Comparison of ENCODE assay signal across 24 cellular contexts in genomic region chr3:106573605-106574004, GRCh38.
"Had no signal": no experiment of that assay in that cellular context is flagged by ENCODE, and none has a peak within 500 bp of the region (broad histone marks: within the 10 kb centered on the region; RNA-seq: fewer than 3 reads in every experiment).

No MANE protein-coding gene starts in this region.

- H3K4me2 ChIP-seq: neural progenitor cell had no signal

- H3K27ac Mint-ChIP-seq: activated naive CD8-positive, alpha-beta T cell; activated T-cell treated with anti-CD3 and anti-CD28 coated beads, Interleukin-2, amount 50 U/mL, for 24 hours; activated T-helper 2 cell treated with anti-CD3 and anti-CD28 coated beads, Interferon-gamma antibody, Interleukin-2, Interleukin-4, amounts not matched to agents 10 μg/mL and 5 μg/mL and 100 μg/mL, durations not matched to agents 14 hours and 24 hours and 36 hours; effector memory CD8-positive, alpha-beta T cell; mesothelial cell of epicardium; naive thymus-derived CD8-positive, alpha-beta T cell; neural progenitor cell; stimulated activated naive B cell treated with anti-CD40 and anti-IgM and Interleukin-4, amounts not matched to agents 10 μg/mL and 1 μg/mL and 100 μg/mL, for 72 hours; WTC11 had no signal

- H3K4me3 Mint-ChIP-seq: activated naive CD8-positive, alpha-beta T cell; activated T-cell treated with anti-CD3 and anti-CD28 coated beads, Interleukin-2, amount 50 U/mL, for 24 hours; central memory CD8-positive, alpha-beta T cell; effector memory CD8-positive, alpha-beta T cell; mesothelial cell of epicardium; naive thymus-derived CD8-positive, alpha-beta T cell; neural progenitor cell; stimulated activated naive B cell treated with anti-CD40 and anti-IgM and Interleukin-4, amounts not matched to agents 10 μg/mL and 1 μg/mL and 100 μg/mL, for 72 hours; WTC11 had no signal

- H3K9ac ChIP-seq: neural progenitor cell had no signal

- FAIRE-seq: astrocyte, colon had no signal

- H3K36me3 Mint-ChIP-seq: activated naive CD8-positive, alpha-beta T cell; mesothelial cell of epicardium; naive thymus-derived CD8-positive, alpha-beta T cell; neural progenitor cell; stimulated activated naive B cell treated with anti-CD40 and anti-IgM and Interleukin-4, amounts not matched to agents 10 μg/mL and 1 μg/mL and 100 μg/mL, for 72 hours; WTC11 had no signal

- H3K9me3 ChIP-seq: adrenal gland, esophagus squamous epithelium, gastrocnemius medialis, left ventricle myocardium inferior, transverse colon, vagina had no signal

- H3K4me1 Mint-ChIP-seq: central memory CD8-positive, alpha-beta T cell; naive thymus-derived CD8-positive, alpha-beta T cell; neural progenitor cell; stimulated activated naive B cell treated with anti-CD40 and anti-IgM and Interleukin-4, amounts not matched to agents 10 μg/mL and 1 μg/mL and 100 μg/mL, for 72 hours had no signal

- H3K36me3 ChIP-seq: adrenal gland, esophagus squamous epithelium, gastrocnemius medialis, left ventricle myocardium inferior, neural progenitor cell, transverse colon, vagina had no signal

- H3K4me1 ChIP-seq: adrenal gland, esophagus squamous epithelium, gastrocnemius medialis, left ventricle myocardium inferior, neural progenitor cell, transverse colon, vagina had no signal

- H3K27me3 Mint-ChIP-seq: activated naive CD8-positive, alpha-beta T cell; central memory CD8-positive, alpha-beta T cell; effector memory CD8-positive, alpha-beta T cell; naive thymus-derived CD8-positive, alpha-beta T cell had no signal

- DNase-seq: activated CD8-positive, alpha-beta memory T cell treated with anti-CD3 and anti-CD28 coated beads, Interleukin-2, amount 50 U/mL, for 4 hours; activated naive CD4-positive, alpha-beta T cell; activated T-cell treated with anti-CD3 and anti-CD28 coated beads, Interleukin-2, amount 50 U/mL, for 24 hours; adrenal gland; dorsolateral prefrontal cortex; effector memory CD8-positive, alpha-beta T cell; esophagus squamous epithelium; gastrocnemius medialis; hypothalamus; left ventricle myocardium inferior; naive thymus-derived CD8-positive, alpha-beta T cell; stimulated activated CD4-positive, alpha-beta T cell treated with anti-CD3 and anti-CD28 coated beads, Interleukin-2, amount 100 ng/mL, for 48 hours; stimulated activated CD8-positive, alpha-beta memory T cell treated with anti-CD3 and anti-CD28 coated beads, Interleukin-4, amount 100 ng/mL, for 48 hours; stimulated activated naive B cell treated with anti-CD40 and anti-IgM and Interleukin-4, amounts not matched to agents 10 μg/mL and 1 μg/mL and 100 μg/mL, for 72 hours; transverse colon had no signal

- H3K27me3 ChIP-seq: adrenal gland, dorsolateral prefrontal cortex, esophagus squamous epithelium, gastrocnemius medialis, neural progenitor cell, transverse colon, vagina had no signal

- H3K4me3 ChIP-seq: adrenal gland, dorsolateral prefrontal cortex, esophagus squamous epithelium, gastrocnemius medialis, left ventricle myocardium inferior, neural progenitor cell, transverse colon, vagina had no signal

- H3K9me3 Mint-ChIP-seq: activated T-cell treated with anti-CD3 and anti-CD28 coated beads, Interleukin-2, amount 50 U/mL, for 24 hours; central memory CD8-positive, alpha-beta T cell; effector memory CD8-positive, alpha-beta T cell; mesothelial cell of epicardium; naive thymus-derived CD8-positive, alpha-beta T cell; neural progenitor cell; stimulated activated naive B cell treated with anti-CD40 and anti-IgM and Interleukin-4, amounts not matched to agents 10 μg/mL and 1 μg/mL and 100 μg/mL, for 72 hours had no signal

- H3K27ac ChIP-seq: adrenal gland, dorsolateral prefrontal cortex, esophagus squamous epithelium, gastrocnemius medialis, left ventricle myocardium inferior, neural progenitor cell, transverse colon, vagina had no signal

- ATAC-seq: effector memory CD8-positive, alpha-beta T cell; gastrocnemius medialis; naive thymus-derived CD8-positive, alpha-beta T cell; stimulated activated naive B cell treated with anti-CD40 and anti-IgM and Interleukin-4, amounts not matched to agents 10 μg/mL and 1 μg/mL and 100 μg/mL, for 72 hours; WTC11 had no signal
